Comparison of ENCODE assay signal across 2 cellular contexts in the genomic region with DNA sequence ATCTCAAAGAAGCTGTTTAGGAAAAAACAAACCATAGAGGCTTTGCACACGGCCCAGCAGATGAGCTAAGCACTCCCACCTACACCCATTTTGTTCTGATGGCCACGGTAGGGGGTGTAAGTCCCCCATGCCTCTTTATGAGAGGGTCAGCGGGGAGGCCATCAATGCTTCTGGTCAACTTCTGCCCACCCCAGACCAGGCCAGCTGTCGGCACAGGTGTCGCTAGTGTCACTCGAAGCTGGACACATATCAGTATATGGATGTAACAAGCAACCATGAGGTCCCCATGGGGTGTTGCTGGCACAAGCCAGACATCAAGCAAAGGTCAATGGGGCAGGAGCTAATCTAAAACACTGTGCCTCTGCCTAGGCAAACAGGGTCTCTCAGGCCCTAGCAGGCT.
TF ChIP-seq lines count a peak whose summit lies in the region.

No MANE protein-coding gene starts in this region.

TF ChIP-seq in IMR-90, 13 proteins besides CTCF, POLR2A, EP300 and RAD21:
- TF ChIP-seq CEBPB (IDR thresholded peaks at IDR 0.05; ENCODE audit: low read depth, low read length), result no peak
- no peak for TF ChIP-seq MAZ (IDR thresholded peaks at IDR 0.05; ENCODE audit: borderline replicate concordance, low read depth, low read length)
- no peak for TF ChIP-seq MAFK (IDR thresholded peaks at IDR 0.05; ENCODE audit: low read depth, low read length)
- TF ChIP-seq, protein P1, sequence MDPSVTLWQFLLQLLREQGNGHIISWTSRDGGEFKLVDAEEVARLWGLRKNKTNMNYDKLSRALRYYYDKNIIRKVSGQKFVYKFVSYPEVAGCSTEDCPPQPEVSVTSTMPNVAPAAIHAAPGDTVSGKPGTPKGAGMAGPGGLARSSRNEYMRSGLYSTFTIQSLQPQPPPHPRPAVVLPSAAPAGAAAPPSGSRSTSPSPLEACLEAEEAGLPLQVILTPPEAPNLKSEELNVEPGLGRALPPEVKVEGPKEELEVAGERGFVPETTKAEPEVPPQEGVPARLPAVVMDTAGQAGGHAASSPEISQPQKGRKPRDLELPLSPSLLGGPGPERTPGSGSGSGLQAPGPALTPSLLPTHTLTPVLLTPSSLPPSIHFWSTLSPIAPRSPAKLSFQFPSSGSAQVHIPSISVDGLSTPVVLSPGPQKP (IDR thresholded peaks at IDR 0.05; ENCODE audit: borderline replicate concordance, low read depth, low read length), result no peak

TF ChIP-seq in H1, 55 proteins besides CTCF, POLR2A, EP300 and RAD21:
- TF ChIP-seq, protein P2, sequence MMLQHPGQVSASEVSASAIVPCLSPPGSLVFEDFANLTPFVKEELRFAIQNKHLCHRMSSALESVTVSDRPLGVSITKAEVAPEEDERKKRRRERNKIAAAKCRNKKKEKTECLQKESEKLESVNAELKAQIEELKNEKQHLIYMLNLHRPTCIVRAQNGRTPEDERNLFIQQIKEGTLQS (IDR thresholded peaks at IDR 0.05; ENCODE audit: insufficient read depth, low read depth, low read length), result no peak
- TF ChIP-seq HDAC2 (IDR thresholded peaks at IDR 0.05; ENCODE audit: borderline replicate concordance in 1 of 2, low read depth in 2 of 2, low read length in 2 of 2), result no peak
- TF ChIP-seq, protein P3, sequence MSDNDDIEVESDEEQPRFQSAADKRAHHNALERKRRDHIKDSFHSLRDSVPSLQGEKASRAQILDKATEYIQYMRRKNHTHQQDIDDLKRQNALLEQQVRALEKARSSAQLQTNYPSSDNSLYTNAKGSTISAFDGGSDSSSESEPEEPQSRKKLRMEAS (IDR thresholded peaks at IDR 0.05), result no peak
- TF ChIP-seq CEBPB (IDR thresholded peaks at IDR 0.05; ENCODE audit: low read depth, low read length), result no peak
- no peak for TF ChIP-seq BACH1 (IDR thresholded peaks at IDR 0.05; ENCODE audit: low read length)
- TF ChIP-seq RBBP5 (IDR thresholded peaks at IDR 0.05; ENCODE audit: borderline replicate concordance, low read depth, low read length), result no peak
- no peak for TF ChIP-seq TAF7 (optimal IDR thresholded peaks at IDR 0.05; ENCODE audit: borderline replicate concordance, low read depth, low read length)
- no peak for TF ChIP-seq TEAD4 (IDR thresholded peaks at IDR 0.05; ENCODE audit: low read depth, low read length)
- no peak for TF ChIP-seq SIRT6 (IDR thresholded peaks at IDR 0.05; ENCODE audit: low read length)
- TF ChIP-seq POU5F1 (IDR thresholded peaks at IDR 0.05; ENCODE audit: low read depth, low read length), result no peak
- TF ChIP-seq SIN3A (conservative IDR thresholded peaks at IDR 0.05 in 1 of 2, IDR thresholded peaks at IDR 0.05 in 1 of 2; ENCODE audit: low read depth in 1 of 2, low read length in 2 of 2), result no peak
- no peak for TF ChIP-seq CHD1 (IDR thresholded peaks at IDR 0.05; ENCODE audit: low read depth, low read length)
- TF ChIP-seq TCF12 (IDR thresholded peaks at IDR 0.05; ENCODE audit: low read depth, low read length), result no peak
- TF ChIP-seq SIX5 (IDR thresholded peaks at IDR 0.05; ENCODE audit: low read depth, low read length), result no peak
TF ChIP-seq in H1: peak in this region for 0.
